ENCODE assay signal across 8 cellular contexts in the genomic region with DNA sequence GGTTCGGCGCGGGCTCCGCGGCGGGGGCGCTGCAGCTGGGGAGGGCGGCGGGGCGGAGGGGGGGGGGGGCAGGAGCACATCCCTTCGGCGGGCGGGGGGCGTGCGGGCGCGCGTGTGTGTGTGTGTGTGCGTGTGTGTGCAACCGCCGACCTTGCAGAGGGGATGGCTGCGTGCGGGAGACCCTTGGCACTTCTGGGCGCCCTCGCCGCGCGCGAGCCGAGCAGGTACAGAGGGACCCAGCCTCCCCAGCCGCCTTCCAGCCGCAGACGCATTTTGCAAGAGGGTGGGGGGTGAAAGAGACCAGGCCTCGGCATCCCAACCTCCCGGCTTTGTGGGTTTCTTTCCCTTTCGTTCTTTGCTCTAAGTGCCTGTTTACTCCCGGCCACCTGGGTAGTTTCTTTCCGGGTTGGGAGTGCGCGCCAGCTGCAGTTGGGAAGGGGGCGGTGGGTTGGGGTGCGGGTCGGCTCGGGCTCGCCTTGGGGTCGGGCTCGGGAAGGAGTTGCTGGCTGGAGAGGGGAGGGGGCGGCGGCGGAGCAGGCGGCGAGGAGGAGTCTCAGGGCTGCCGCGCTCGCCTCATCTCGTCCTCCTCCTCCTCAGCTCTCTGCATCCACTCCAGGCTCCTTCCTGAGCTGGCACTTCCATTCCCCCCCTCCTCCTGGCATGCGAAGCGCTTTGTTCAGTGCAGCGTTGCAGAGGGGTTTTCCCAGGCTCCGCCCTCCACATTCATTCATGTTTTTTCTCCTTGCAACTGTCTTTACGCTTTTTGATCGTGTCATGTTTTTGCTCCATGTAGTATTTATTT. TPM values are rescaled to one million over a fixed set of nuclear protein-coding genes. Genes with fewer than 3 reads are reported as not detected.
DNase-seq lines count a peak whose midpoint lies in the region; ATAC-seq and TF ChIP-seq lines count a peak whose summit lies in the region.

No MANE protein-coding gene starts in this region.

- POLR2A ChIA-PET in AG04450 (lab: Yijun Ruan, JAX) = interaction anchor here (0.7 to 3.8 kb wide), 7 partner anchors 10 to 360 kb away, joined by 3 to 22 read pairs (median 4); a partner anchor contains a TSS

- H3K27me3 ChIP-seq in AG04450 (ENCODE audit: control insufficient read depth, insufficient read depth, low read length) = no peaks in the 10 kb centered on the region

- TF ChIP-seq CTCF in AG04450 (IDR thresholded peaks at IDR 0.05; ENCODE audit: low read depth, low read length) = no peak

- DNase-seq in AG04450 (ENCODE audit: low read depth, low spot score) (peak; percentile 84), GM19238 (ENCODE audit: insufficient read length, low spot score) (peak; percentile 19), NCI-H226 (peak; percentile 93), dedifferentiated amniotic fluid mesenchymal stem cell (ENCODE audit: extremely low spot score) (peak; percentile 76), left lobe of liver (ENCODE audit: low spot score) (peak; percentile 64)
- DNase-seq in activated CD4-positive, alpha-beta T cell treated with anti-CD3 and anti-CD28 coated beads for 48 hours = peak; percentile 87
- DNase-seq in stimulated activated CD4-positive, alpha-beta T cell treated with anti-CD3 and anti-CD28 coated beads, Interleukin-2, amount 100 ng/mL, for 24 hours = peak; percentile 78 to 85

- peak overlapping the region; percentile 83 for H3K4me3 ChIP-seq in AG04450 (ENCODE audit: low read depth, low read length)

- ATAC-seq in left lobe of liver (no peak), HG02588 (IDR thresholded peaks at IDR 0.05; ENCODE audit: unreplicated experiment) (no peak)

- CTCF ChIA-PET in AG04450 (lab: Charles Lee) = interaction anchor here (1.0 to 2.4 kb wide), 5 partner anchors 62 to 428 kb away, joined by 3 to 21 read pairs (median 4); no protein-coding TSS in a partner anchor

- peaks cover 3% of the 10 kb centered on the region; the same call in 1 of the 2 replicates for H3K9me3 ChIP-seq in AG04450 (ENCODE audit: control insufficient read depth, insufficient read depth, low read length)

- peak overlapping the region; percentile 83 for H3K27ac ChIP-seq in AG04450 (ENCODE audit: low read depth, low read length)

RNA-seq across cellular contexts. Expression of a gene that starts 0.7 kb away (rescaled TPM):
- polyA plus RNA-seq in AG04450 (2011; rRNA removed) = 13.9 and 15.9 TPM in 2 replicates
- polyA minus RNA-seq in AG04450 (2011; rRNA and poly(A)+ RNA removed) = 41.5 and 42.3 TPM in 2 replicates
- total RNA-seq in left lobe of liver = 9.7 TPM

Comparison
In these comparisons a context has a peak if more than half of its experiments do, and no peak if none do; other contexts are left out.
1. DNase-seq: peak in every context shown above with its lines; median percentile 93 in NCI-H226; 87 in activated CD4-positive, alpha-beta T cell treated with anti-CD3 and anti-CD28 coated beads for 48 hours; 84 in AG04450; 82 in stimulated activated CD4-positive, alpha-beta T cell treated with anti-CD3 and anti-CD28 coated beads, Interleukin-2, amount 100 ng/mL, for 24 hours; 76 in dedifferentiated amniotic fluid mesenchymal stem cell; 64 in left lobe of liver; 19 in GM19238.